ENCODE assay signal across 15 cellular contexts in genomic region chr6:110620065-110620464, GRCh38.
"Had no signal": no experiment of that assay in that cellular context is flagged by ENCODE, and none has a peak within 500 bp of the region (broad histone marks: within the 10 kb centered on the region; RNA-seq: fewer than 3 reads in every experiment).

No MANE protein-coding gene starts in this region.

- H3K27me3 ChIP-seq: gastrocnemius medialis had no signal

- H3K4me3 ChIP-seq: coronary artery, gastrocnemius medialis, left ventricle myocardium inferior had no signal

- H3K27ac ChIP-seq: coronary artery, epithelial cell of prostate had no signal

- ATAC-seq: activated CD4-positive, alpha-beta T cell treated with anti-CD3 and anti-CD28 coated beads for 36 hours; gastrocnemius medialis; natural killer cell had no signal

- DNase-seq: activated CD4-positive, alpha-beta memory T cell treated with anti-CD3 and anti-CD28 coated beads for 36 hours; activated CD4-positive, alpha-beta T cell treated with anti-CD3 and anti-CD28 coated beads for 36 hours; activated effector memory CD4-positive, alpha-beta T cell treated with Interleukin-2 at 50 U/mL for 16 hours; activated naive CD4-positive, alpha-beta T cell treated with anti-CD3 and anti-CD28 coated beads, Interleukin-2, amount 50 U/mL, for 16 hours; activated T-cell treated with anti-CD3 and anti-CD28 coated beads, Interleukin-2, amount 50 U/mL, for 24 hours; effector CD8-positive, alpha-beta T cell; gastrocnemius medialis; left ventricle myocardium inferior; natural killer cell; posterior cingulate gyrus; stimulated activated CD4-positive, alpha-beta T cell treated with anti-CD3 and anti-CD28 coated beads, Interleukin-4, amount 100 ng/mL, for 1 hour; stimulated activated naive CD4-positive, alpha-beta T cell treated with Interleukin-2 at 50 U/mL for 16 hours; SW 1271 had no signal
